ENCODE assay signal across 23 cellular contexts in the genomic region with DNA sequence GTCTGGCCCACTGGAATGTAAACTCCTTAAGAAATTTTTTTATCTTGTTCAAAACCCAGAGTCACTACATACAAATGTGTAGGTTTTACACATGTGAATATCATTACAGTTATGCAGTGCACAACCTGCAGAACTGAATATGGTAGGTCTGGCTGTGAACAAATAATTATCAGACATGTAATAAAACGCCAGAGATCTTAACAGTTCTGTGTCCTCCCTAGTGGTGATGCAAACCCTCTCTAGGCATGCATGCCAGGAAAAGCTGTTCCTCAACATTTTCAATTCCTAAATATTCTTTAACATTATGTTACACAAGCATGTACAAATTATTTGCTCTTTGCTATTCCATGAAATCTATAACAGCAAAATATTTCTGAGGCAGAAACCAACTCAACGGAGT.
DNase-seq lines count a peak whose midpoint lies in the region; ATAC-seq and TF ChIP-seq lines count a peak whose summit lies in the region.
"Had no signal": no experiment of that assay in that cellular context is flagged by ENCODE, and none has a peak within 500 bp of the region (broad histone marks: within the 10 kb centered on the region; RNA-seq: fewer than 3 reads in every experiment).

No MANE protein-coding gene starts in this region.

- no peaks in the 10 kb centered on the region for H3K9me3 ChIP-seq in GM23248 (ENCODE audit: low read depth)
- H3K9me3 ChIP-seq: HAP-1, SK-N-SH had no signal

- peaks cover 22% of the 10 kb centered on the region for H3K4me1 Mint-ChIP-seq in osteocyte (ENCODE audit: unreplicated experiment)

- no peaks in the 10 kb centered on the region for H4K20me1 ChIP-seq in GM23248 (ENCODE audit: insufficient read depth)
- H4K20me1 ChIP-seq: BLaER1 had no signal

- H3K9me3 Mint-ChIP-seq in osteocyte (ENCODE audit: unreplicated experiment), result peaks cover 15% of the 10 kb centered on the region

- peaks cover 25% of the 10 kb centered on the region for H3K4me1 ChIP-seq in GM23248 (ENCODE audit: insufficient read depth)
- H3K4me1 ChIP-seq: BLaER1 had no signal

- ATAC-seq in GM21717 (IDR thresholded peaks at IDR 0.05; ENCODE audit: unreplicated experiment) (no peak), GM21447 (IDR thresholded peaks at IDR 0.05; ENCODE audit: unreplicated experiment) (no peak)

- H3K9me2 ChIP-seq in GM23248 (ENCODE audit: insufficient read depth), result no peaks in the 10 kb centered on the region
- H3K9me2 ChIP-seq: SK-N-SH had no signal

- H3K79me2 ChIP-seq in GM23248 (ENCODE audit: insufficient read depth), result no peaks in the 10 kb centered on the region

- TF ChIP-seq CTCF in osteocyte (IDR thresholded peaks at IDR 0.05) (no peak), RWPE1 (conservative IDR thresholded peaks at IDR 0.05; ENCODE audit: low read depth) (no peak)

- H2AFZ ChIP-seq in GM23248, result no peak overlapping the region

- no peak overlapping the region for H3K4me3 Mint-ChIP-seq in osteocyte (ENCODE audit: unreplicated experiment)
- H3K4me3 Mint-ChIP-seq: CD4-positive, alpha-beta T cell had no signal

- peak; percentile 18 for DNase-seq in GM23248
- DNase-seq in amniotic epithelial cell (ENCODE audit: low read depth), result peak; percentile 7
- DNase-seq in fibroblast of gingiva (ENCODE audit: low read depth), result peak; percentile 5
- DNase-seq in osteocyte (ENCODE audit: extremely low spot score, unreplicated experiment), result no peak
- DNase-seq in RWPE1 (ENCODE audit: low spot score), result no peak
- DNase-seq in cortex of kidney (lab: John Stamatoyannopoulos, UW), result no peak
- DNase-seq: ACHN; CD4-positive, alpha-beta T cell; COR-L47; DMS79 treated with DMSO at 0.1 percent for 48 hours; Kasumi-1; NCI-H1436; NCI-H187 treated with DMSO at 0.1 percent for 48 hours; NCI-H2107; NCI-H446 treated with DMSO at 0.1 percent for 48 hours; NCI-H526 treated with DMSO at 0.1 percent for 48 hours; Right ventricle myocardium superior; SK-N-SH had no signal

- in situ Hi-C loops in GM23248 (cut with MboI), result no loop called here

- peaks cover 5% of the 10 kb centered on the region for H3K36me3 Mint-ChIP-seq in osteocyte (ENCODE audit: unreplicated experiment)

- H3F3A ChIP-seq in GM23248 (ENCODE audit: insufficient read depth), result peaks cover 25% of the 10 kb centered on the region

- H3K27me3 ChIP-seq in GM23248 (replicated peaks; ENCODE audit: insufficient read depth), result no peaks in the 10 kb centered on the region
- H3K27me3 ChIP-seq: BLaER1 had no signal

- H3K27me3 Mint-ChIP-seq in osteocyte (ENCODE audit: unreplicated experiment), result no peaks in the 10 kb centered on the region
- H3K27me3 Mint-ChIP-seq: CD4-positive, alpha-beta T cell had no signal

- WGBS in GM23248 (ENCODE audit: low coverage in 1 of 2, low lambda C conversion rate in 2 of 2, missing lambda C conversion rate in 2 of 2), 2 experiments, result 71 to 78% methylated on average over 2 of the region's 2 CpGs

- no peaks in the 10 kb centered on the region for H3K36me3 ChIP-seq in GM23248 (ENCODE audit: low read depth)
- H3K36me3 ChIP-seq: BLaER1, HAP-1 had no signal

- no peak overlapping the region for H3K4me3 ChIP-seq in GM23248
- H3K4me3 ChIP-seq: BLaER1, HAP-1 had no signal

- POLR2A ChIA-PET in RWPE1 (lab: Yijun Ruan, JAX; ENCODE audit: low non-redundant PET), result no interaction called here

- CTCF ChIA-PET in RWPE1 (lab: Yijun Ruan, JAX), result no interaction called here

- no peak overlapping the region for H3K9ac ChIP-seq in GM23248
- H3K9ac ChIP-seq: BLaER1, SK-N-SH had no signal

- peak overlapping the region; percentile 68 for H3K27ac Mint-ChIP-seq in osteocyte (ENCODE audit: unreplicated experiment)
- H3K27ac Mint-ChIP-seq: CD4-positive, alpha-beta T cell had no signal

- H3K27ac ChIP-seq in GM23248, result no peak overlapping the region; the same call in 1 of the 2 replicates
- no peak overlapping the region for H3K27ac ChIP-seq in RWPE1
- H3K27ac ChIP-seq: 22Rv1, BLaER1 had no signal

- H3K4me2 ChIP-seq in GM23248 (ENCODE audit: unreplicated experiment), result peak overlapping the region; percentile 56
- H3K4me2 ChIP-seq: BLaER1, SK-N-SH had no signal

Comparison
In these comparisons a context has a peak if more than half of its experiments do, and no peak if none do; other contexts are left out.
1. DNase-seq: peak in GM23248 (single experiment), amniotic epithelial cell (single experiment) and fibroblast of gingiva (single experiment); none in osteocyte (single experiment), RWPE1 (single experiment) and cortex of kidney (single experiment).